In genomic region chr22:41682033-41682807, GRCh38 we compare ENCODE assay signal across 8 cellular contexts. TPM values are rescaled to one million over a fixed set of nuclear protein-coding genes. Genes with fewer than 3 reads are reported as not detected.
DNase-seq lines count a peak whose midpoint lies in the region; ATAC-seq and TF ChIP-seq lines count a peak whose summit lies in the region.

No MANE protein-coding gene starts in this region.

- H3K4me3 ChIP-seq in left lung: peak overlapping the region; percentile 47 to 60

- H3K9me3 ChIP-seq in left lung: no peaks in the 10 kb centered on the region

- H3K36me3 Mint-ChIP-seq in HFFc6 (ENCODE audit: low read depth): peaks cover 32% of the 10 kb centered on the region
- H3K36me3 Mint-ChIP-seq in activated CD4-positive, alpha-beta T cell treated with anti-CD3 and anti-CD28 coated beads, Interleukin-2, amount 10 ng/mL, durations not matched to agents 7 days and 5 days (ENCODE audit: low read depth): peaks cover 24% of the 10 kb centered on the region

- peak overlapping the region; percentile 98 for H3K27ac Mint-ChIP-seq in HFFc6
- peak overlapping the region; percentile 84 for H3K27ac Mint-ChIP-seq in activated CD4-positive, alpha-beta T cell treated with anti-CD3 and anti-CD28 coated beads, Interleukin-2, amount 10 ng/mL, durations not matched to agents 7 days and 5 days

- no peak for TF ChIP-seq CTCF in HFFc6 (IDR thresholded peaks at IDR 0.05)
- no peak for TF ChIP-seq CTCF in left lung (IDR thresholded peaks at IDR 0.05)

- H3K4me1 ChIP-seq in left lung: peaks cover 0 to 10% of the 10 kb centered on the region in 2 donors

- H3K27ac ChIP-seq in left lung: peak overlapping the region; percentile 81 to 84

- H3K9me3 Mint-ChIP-seq in HFFc6: no peaks in the 10 kb centered on the region
- H3K9me3 Mint-ChIP-seq in activated CD4-positive, alpha-beta T cell treated with anti-CD3 and anti-CD28 coated beads, Interleukin-2, amount 10 ng/mL, durations not matched to agents 7 days and 5 days: no peaks in the 10 kb centered on the region

- H3K4me1 Mint-ChIP-seq in HFFc6 (ENCODE audit: low read depth): peaks cover 27% of the 10 kb centered on the region
- peaks cover 24% of the 10 kb centered on the region for H3K4me1 Mint-ChIP-seq in activated CD4-positive, alpha-beta T cell treated with anti-CD3 and anti-CD28 coated beads, Interleukin-2, amount 10 ng/mL, durations not matched to agents 7 days and 5 days

- peak overlapping the region; percentile 96 for H3K4me3 Mint-ChIP-seq in HFFc6
- H3K4me3 Mint-ChIP-seq in activated CD4-positive, alpha-beta T cell treated with anti-CD3 and anti-CD28 coated beads, Interleukin-2, amount 10 ng/mL, durations not matched to agents 7 days and 5 days: peak overlapping the region; percentile 90

- H3K27me3 Mint-ChIP-seq in HFFc6 (ENCODE audit: insufficient read depth): no peaks in the 10 kb centered on the region
- no peaks in the 10 kb centered on the region for H3K27me3 Mint-ChIP-seq in activated CD4-positive, alpha-beta T cell treated with anti-CD3 and anti-CD28 coated beads, Interleukin-2, amount 10 ng/mL, durations not matched to agents 7 days and 5 days

- ATAC-seq in left lung: peak; percentile 97

- peaks cover 0 to 37% of the 10 kb centered on the region in 2 donors for H3K36me3 ChIP-seq in left lung

- POLR2A ChIA-PET in activated CD4-positive, alpha-beta T cell treated with anti-CD3 and anti-CD28 coated beads, Interleukin-2, amount 10 ng/mL, durations not matched to agents 7 days and 5 days (lab: Charles Lee): no interaction called here

- intact Hi-C loops in left lung (cut with DNase I): no loop called here

- CTCF ChIA-PET in activated CD4-positive, alpha-beta T cell treated with anti-CD3 and anti-CD28 coated beads, Interleukin-2, amount 10 ng/mL, durations not matched to agents 7 days and 5 days (lab: Charles Lee): interaction anchor here (1.9 kb wide), 1 partner anchor 11 kb away, joined by 4 read pairs; no protein-coding TSS in a partner anchor

- DNase-seq in DMS79 treated with DMSO at 0.1 percent for 48 hours (lab: John Stamatoyannopoulos, UW) (peak; percentile 60), HFFc6 (peak; percentile 85), NCI-H2227 treated with DMSO at 0.1 percent for 48 hours (lab: John Stamatoyannopoulos, UW) (peak; percentile 87), dedifferentiated amniotic fluid mesenchymal stem cell (ENCODE audit: extremely low spot score) (peak; percentile 81), left lung (peak; percentile 86 to 95), OCI-M2 (lab: John Stamatoyannopoulos, UW; ENCODE audit: unreplicated experiment) (no peak)
- DNase-seq in activated CD4-positive, alpha-beta T cell treated with anti-CD3 and anti-CD28 coated beads, Interleukin-2, amount 10 ng/mL, durations not matched to agents 7 days and 5 days: peak; percentile 84
- DNase-seq in stimulated activated CD4-positive, alpha-beta T cell treated with anti-CD3 and anti-CD28 coated beads, Interleukin-1b, Interleukin-23, amount 100 ng/mL, for 4 hours (ENCODE audit: low read depth in 2 of 2): peak; percentile 74 to 77

- no peaks in the 10 kb centered on the region for H3K27me3 ChIP-seq in left lung

RNA-seq across cellular contexts. Expression of gene SNU13, which starts 6.4 kb away (rescaled TPM):
- 100 to 1,000 TPM; 208 to 263 (median 234) TPM for total RNA-seq in HFFc6 (2021; fragmentation: NEBNext Ultra II Directional; extraction: Animal tissue kit (Norgen Biotek cat#: 25700))
- 100 to 1,000 TPM; 171 to 178 TPM for total RNA-seq in activated CD4-positive, alpha-beta T cell treated with anti-CD3 and anti-CD28 coated beads, Interleukin-2, amount 10 ng/mL, durations not matched to agents 7 days and 5 days
- total RNA-seq in left lung: 100 to 1,000 TPM; 112 to 126 TPM

RNA-seq across cellular contexts. Expression of gene MEI1, which starts 17.1 kb away (rescaled TPM):
- under 1 TPM in 4 of 6 experiments, not detected in 2; 0.24 to 0.53 (median 0.34) TPM for total RNA-seq in HFFc6 (2021; fragmentation: NEBNext Ultra II Directional; extraction: Animal tissue kit (Norgen Biotek cat#: 25700))
- 10 to 100 TPM; 54.6 to 60.0 TPM for total RNA-seq in activated CD4-positive, alpha-beta T cell treated with anti-CD3 and anti-CD28 coated beads, Interleukin-2, amount 10 ng/mL, durations not matched to agents 7 days and 5 days
- 1 to 10 TPM; 3.9 to 7.9 TPM for total RNA-seq in left lung

Comparison
In these comparisons a context has a peak if more than half of its experiments do, and no peak if none do; other contexts are left out.
1. RNA of gene MEI1, which starts 17.1 kb away (total RNA-seq): 54.6 to 60.0 TPM in activated CD4-positive, alpha-beta T cell treated with anti-CD3 and anti-CD28 coated beads, Interleukin-2, amount 10 ng/mL, durations not matched to agents 7 days and 5 days; 3.9 to 7.9 TPM in left lung and 0.24 to 0.53 TPM in HFFc6; every median in the first group is over 4 times any median in the second.